ENCODE assay signal across 19 cellular contexts in genomic region chr6:41909727-41910126, GRCh38.
"Had no signal": no experiment of that assay in that cellular context is flagged by ENCODE, and none has a peak within 500 bp of the region (broad histone marks: within the 10 kb centered on the region; RNA-seq: fewer than 3 reads in every experiment).

No MANE protein-coding gene starts in this region.

- DNase-seq: Kasumi-1, MM.1S, NCI-H1092 treated with DMSO at 0.1 percent for 48 hours, NCI-H1436, NCI-H187, NCI-H2029, NCI-H2081 treated with DMSO at 0.1 percent for 48 hours, NCI-H2171, NCI-H226, NCI-H446, NCI-H510A, NCI-H524 treated with DMSO at 0.1 percent for 48 hours, NCI-H69, NCI-H774, Right ventricle myocardium superior, RPMI8226, SIG-M5 had no signal

- ATAC-seq: K562 had no signal

- H3K4me3 Mint-ChIP-seq: IgD-negative memory B cell had no signal

- H3K9me3 Mint-ChIP-seq: IgD-negative memory B cell had no signal

- H3K27me3 Mint-ChIP-seq: IgD-negative memory B cell had no signal
